ENCODE assay signal across 1 cellular context in the genomic region with DNA sequence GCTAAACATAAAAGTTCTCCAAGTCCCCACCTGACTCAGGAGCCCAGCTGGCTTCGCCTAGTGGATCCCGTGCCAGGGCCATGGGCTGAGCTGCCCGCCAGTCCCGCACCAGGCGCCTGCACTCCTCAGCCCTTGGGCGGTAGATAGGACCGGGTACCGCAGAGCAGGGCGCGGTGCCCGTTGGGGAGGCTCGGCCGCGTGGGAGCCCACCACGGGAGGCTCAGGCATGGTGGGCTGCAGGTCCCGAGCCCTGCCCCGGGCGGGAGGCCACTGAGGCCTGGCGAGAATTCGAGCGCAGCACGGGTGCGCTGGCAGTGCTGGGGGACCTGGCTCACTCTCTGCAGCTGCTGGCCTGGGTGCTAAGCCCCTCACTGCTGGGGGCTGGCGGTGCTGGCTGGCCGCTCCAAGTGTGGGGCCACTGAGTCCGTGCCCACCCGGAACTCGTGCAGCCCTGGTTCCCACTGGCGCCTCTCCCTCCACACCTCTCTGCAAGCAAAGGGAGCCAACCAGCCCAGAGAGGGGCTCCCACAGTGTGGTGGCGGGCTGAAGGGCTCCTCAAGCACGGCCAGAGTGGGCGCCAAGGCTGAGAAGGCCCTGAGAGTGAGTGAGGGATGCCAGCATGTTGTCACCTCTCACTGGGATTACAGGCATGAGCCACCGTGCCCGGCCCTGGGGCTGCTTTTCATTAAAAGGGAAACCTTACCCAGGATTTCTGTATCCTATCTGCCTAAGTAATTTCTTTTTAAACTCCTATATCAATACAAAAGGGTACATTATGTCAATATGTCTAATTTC.
A peak's percentile ranks its signal among the peaks of the same experiment; 100 is the strongest.
TF ChIP-seq lines count a peak whose summit lies in the region.

No MANE protein-coding gene starts in this region.

TF ChIP-seq in HEK293, 187 proteins besides CTCF, POLR2A, EP300 and RAD21:
- TF ChIP-seq ZFP3 (tag by site-specific recombination; IDR thresholded peaks at IDR 0.05; ENCODE audit: low read depth): no peak
- TF ChIP-seq KLF10 (tag by site-specific recombination; IDR thresholded peaks at IDR 0.05): no peak
- no peak for TF ChIP-seq ZNF449 (tag by site-specific recombination; IDR thresholded peaks at IDR 0.05)
- TF ChIP-seq ZNF280C (tag by site-specific recombination; IDR thresholded peaks at IDR 0.05): no peak
- TF ChIP-seq ZNF529 (tag by site-specific recombination; IDR thresholded peaks at IDR 0.05; ENCODE audit: insufficient replicate concordance): peak; percentile 56
- TF ChIP-seq ZNF791 (tag by site-specific recombination; IDR thresholded peaks at IDR 0.05): no peak
- TF ChIP-seq, protein P1, sequence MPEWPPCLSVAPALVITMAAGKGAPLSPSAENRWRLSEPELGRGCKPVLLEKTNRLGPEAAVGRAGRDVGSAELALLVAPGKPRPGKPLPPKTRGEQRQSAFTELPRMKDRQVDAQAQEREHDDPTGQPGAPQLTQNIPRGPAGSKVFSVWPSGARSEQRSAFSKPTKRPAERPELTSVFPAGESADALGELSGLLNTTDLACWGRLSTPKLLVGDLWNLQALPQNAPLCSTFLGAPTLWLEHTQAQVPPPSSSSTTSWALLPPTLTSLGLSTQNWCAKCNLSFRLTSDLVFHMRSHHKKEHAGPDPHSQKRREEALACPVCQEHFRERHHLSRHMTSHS (tag by site-specific recombination; IDR thresholded peaks at IDR 0.05): no peak
- no peak for TF ChIP-seq SALL2 (tag by site-specific recombination; IDR thresholded peaks at IDR 0.05; ENCODE audit: borderline replicate concordance)
- TF ChIP-seq ZNF830 (tag by site-specific recombination; IDR thresholded peaks at IDR 0.05; ENCODE audit: low read depth): no peak
- peak; percentile 20; the same call in 1 of the 2 replicates for TF ChIP-seq ZBTB8A (tag by site-specific recombination; IDR thresholded peaks at IDR 0.05)
- TF ChIP-seq ZNF555 (tag by site-specific recombination; conservative IDR thresholded peaks at IDR 0.05): no peak
- no peak for TF ChIP-seq ZNF600 (tag by site-specific recombination; IDR thresholded peaks at IDR 0.05)
- no peak for TF ChIP-seq ZNF768 (tag by site-specific recombination; IDR thresholded peaks at IDR 0.05)
- peak; percentile 54 for TF ChIP-seq SETDB1 (IDR thresholded peaks at IDR 0.05; ENCODE audit: insufficient read length, low read length)
- no peak for TF ChIP-seq GLI4 (tag by site-specific recombination; IDR thresholded peaks at IDR 0.05)
- TF ChIP-seq ZEB2 (tag by site-specific recombination; IDR thresholded peaks at IDR 0.05): no peak
- TF ChIP-seq, protein P2, sequence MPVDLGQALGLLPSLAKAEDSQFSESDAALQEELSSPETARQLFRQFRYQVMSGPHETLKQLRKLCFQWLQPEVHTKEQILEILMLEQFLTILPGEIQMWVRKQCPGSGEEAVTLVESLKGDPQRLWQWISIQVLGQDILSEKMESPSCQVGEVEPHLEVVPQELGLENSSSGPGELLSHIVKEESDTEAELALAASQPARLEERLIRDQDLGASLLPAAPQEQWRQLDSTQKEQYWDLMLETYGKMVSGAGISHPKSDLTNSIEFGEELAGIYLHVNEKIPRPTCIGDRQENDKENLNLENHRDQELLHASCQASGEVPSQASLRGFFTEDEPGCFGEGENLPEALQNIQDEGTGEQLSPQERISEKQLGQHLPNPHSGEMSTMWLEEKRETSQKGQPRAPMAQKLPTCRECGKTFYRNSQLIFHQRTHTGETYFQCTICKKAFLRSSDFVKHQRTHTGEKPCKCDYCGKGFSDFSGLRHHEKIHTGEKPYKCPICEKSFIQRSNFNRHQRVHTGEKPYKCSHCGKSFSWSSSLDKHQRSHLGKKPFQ (tag by site-specific recombination; IDR thresholded peaks at IDR 0.05): no peak
- no peak for TF ChIP-seq ZNF596 (tag by site-specific recombination; IDR thresholded peaks at IDR 0.05)
- no peak for TF ChIP-seq ZFP37 (tag by site-specific recombination; IDR thresholded peaks at IDR 0.05)
